In the genomic region with DNA sequence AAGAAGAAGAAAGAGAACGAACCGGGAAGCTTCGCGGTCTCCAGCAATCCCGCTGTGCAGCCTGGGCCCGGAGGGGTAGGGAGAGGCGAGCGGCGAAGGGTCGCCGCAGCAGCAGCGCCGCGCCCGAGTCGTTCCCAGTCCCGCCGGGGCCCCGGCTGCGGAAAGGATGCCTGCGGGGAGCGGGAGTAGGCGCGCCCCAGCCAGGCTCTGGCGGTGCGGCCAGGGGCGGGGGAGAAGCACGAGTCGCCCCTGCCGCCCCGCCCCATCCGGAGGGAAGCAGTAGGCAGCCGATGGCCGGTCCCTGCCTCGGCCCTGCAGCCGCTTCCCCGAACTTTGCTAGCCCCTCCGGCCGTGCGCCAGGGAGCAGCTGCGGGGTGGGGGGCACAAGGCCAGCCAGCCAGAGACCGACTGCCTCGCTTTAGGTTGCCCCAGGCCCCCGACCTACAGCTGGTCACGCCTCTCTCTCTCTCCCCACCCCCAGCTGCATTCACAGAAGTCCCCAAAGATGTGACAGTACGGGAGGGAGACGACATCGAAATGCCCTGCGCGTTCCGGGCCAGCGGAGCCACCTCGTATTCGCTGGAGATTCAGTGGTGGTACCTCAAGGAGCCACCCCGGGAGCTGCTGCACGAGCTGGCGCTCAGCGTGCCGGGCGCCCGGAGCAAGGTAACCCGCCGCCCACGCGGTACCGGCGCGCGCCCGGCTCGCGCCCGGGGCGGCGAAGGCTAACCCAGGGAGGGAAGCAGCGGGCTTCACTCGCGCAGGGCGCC, we compare ENCODE assay signal across 8 cellular contexts. TPM values are rescaled to one million over a fixed set of nuclear protein-coding genes. Genes with fewer than 3 reads are reported as not detected.
DNase-seq lines count a peak whose midpoint lies in the region; ATAC-seq and TF ChIP-seq lines count a peak whose summit lies in the region.

No MANE protein-coding gene starts in this region.

- H3K9me3 Mint-ChIP-seq in effector memory CD8-positive, alpha-beta T cell: no peaks in the 10 kb centered on the region

- peaks cover 70 to 85% of the 10 kb centered on the region in 2 donors for H3K27me3 Mint-ChIP-seq in effector memory CD8-positive, alpha-beta T cell

- no peak for TF ChIP-seq RAD21 in Ishikawa (IDR thresholded peaks at IDR 0.05; ENCODE audit: low read depth)

- no peaks in the 10 kb centered on the region for H3K36me3 Mint-ChIP-seq in effector memory CD8-positive, alpha-beta T cell (ENCODE audit: insufficient read depth)

- H3K4me1 Mint-ChIP-seq in effector memory CD8-positive, alpha-beta T cell (ENCODE audit: low read depth in 2 of 2): peaks cover 15 to 26% of the 10 kb centered on the region in 2 donors

- no peak for ATAC-seq in effector memory CD8-positive, alpha-beta T cell (replicated peaks)
- ATAC-seq in HG03378 (IDR thresholded peaks at IDR 0.05; ENCODE audit: unreplicated experiment) (no peak), HG02981 (IDR thresholded peaks at IDR 0.05; ENCODE audit: unreplicated experiment) (no peak)

- no peak overlapping the region for H3K27ac Mint-ChIP-seq in effector memory CD8-positive, alpha-beta T cell

- no peak for TF ChIP-seq EP300 in Ishikawa (IDR thresholded peaks at IDR 0.05; ENCODE audit: borderline replicate concordance)

- H3K4me3 Mint-ChIP-seq in effector memory CD8-positive, alpha-beta T cell: peak overlapping the region; percentile 83 to 84

- DNase-seq in ELF-1 (ENCODE audit: low read depth, low spot score) (peak; percentile 29), retina (peak; percentile 83), HT-29 (ENCODE audit: low spot score) (no peak)
- no peak for DNase-seq in effector memory CD8-positive, alpha-beta T cell
- no peak for DNase-seq in activated effector memory CD4-positive, alpha-beta T cell treated with Interleukin-2 at 50 U/mL for 16 hours

TF ChIP-seq in Ishikawa, 13 proteins besides CTCF, POLR2A, EP300 and RAD21:
- TF ChIP-seq TEAD4 (IDR thresholded peaks at IDR 0.05): no peak
- no peak for TF ChIP-seq ZBTB7A (IDR thresholded peaks at IDR 0.05; ENCODE audit: low read depth)
- 0 out of 2 replicates have a peak, but pooled peaks have one; percentile 40 for TF ChIP-seq EGR1 (IDR thresholded peaks at IDR 0.05)

RNA-seq across cellular contexts. Expression of gene VSTM2B, which starts 1.1 kb away (rescaled TPM):
- not detected in 2 replicates for total RNA-seq in HT-29 (2014; rRNA removed; shearing (Covaris generic))

Comparison
In these comparisons a context has a peak if more than half of its experiments do, and no peak if none do; other contexts are left out.
1. DNase-seq: peak in ELF-1 (single experiment) and retina (single experiment); none in effector memory CD8-positive, alpha-beta T cell (0 of 3), activated effector memory CD4-positive, alpha-beta T cell treated with Interleukin-2 at 50 U/mL for 16 hours (single experiment) and HT-29 (single experiment).